In the genomic region with DNA sequence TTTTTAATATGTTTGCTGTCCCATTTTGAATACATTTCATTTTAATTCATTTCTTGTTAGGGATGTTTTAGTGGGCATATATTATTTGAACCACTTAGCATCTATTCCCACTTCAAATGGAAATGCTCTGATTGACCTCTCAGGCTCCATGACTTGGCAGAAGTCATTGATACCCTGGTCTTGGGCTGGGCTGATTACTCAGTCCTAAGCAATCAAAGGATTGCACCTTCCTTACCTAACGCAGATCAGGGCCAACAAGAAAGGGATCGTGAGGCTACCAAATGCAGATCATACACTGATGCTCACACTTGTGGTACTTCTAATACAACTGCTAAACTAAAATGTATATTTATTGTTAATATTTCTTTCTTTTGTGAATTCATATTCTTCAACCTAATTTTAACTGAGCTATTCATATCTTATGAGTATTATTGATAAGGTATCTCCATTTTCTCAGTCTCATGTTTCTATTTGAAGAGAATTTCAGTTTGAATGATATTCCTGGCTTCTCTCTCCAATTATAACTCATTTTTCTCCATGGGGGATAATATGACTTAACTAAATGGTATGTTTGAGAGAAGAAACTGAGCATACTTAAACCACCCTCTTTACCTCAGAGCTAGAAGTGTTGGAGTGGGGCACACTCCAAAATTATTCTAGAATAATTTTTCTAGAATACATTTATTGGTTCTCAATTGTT, we compare ENCODE assay signal across 14 cellular contexts.
"Had no signal": no experiment of that assay in that cellular context is flagged by ENCODE, and none has a peak within 500 bp of the region (broad histone marks: within the 10 kb centered on the region; RNA-seq: fewer than 3 reads in every experiment).

No MANE protein-coding gene starts in this region.

- ATAC-seq: activated T-cell treated with anti-CD3 and anti-CD28 coated beads, Interleukin-2, amount 50 U/mL, for 72 hours; psoas muscle; right lobe of liver had no signal

- H3K27me3 Mint-ChIP-seq: activated CD4-positive, alpha-beta T cell treated with anti-CD3 and anti-CD28 coated beads, Interleukin-2, amount 10 ng/mL, durations not matched to agents 7 days and 5 days; activated naive CD8-positive, alpha-beta T cell had no signal

- H3K36me3 Mint-ChIP-seq: activated naive CD8-positive, alpha-beta T cell had no signal

- H3K4me3 ChIP-seq: breast epithelium, psoas muscle, right lobe of liver, stomach, thoracic aorta had no signal

- H3K4me1 ChIP-seq: breast epithelium, psoas muscle, right lobe of liver, stomach had no signal

- H3K27ac Mint-ChIP-seq: activated CD4-positive, alpha-beta T cell treated with anti-CD3 and anti-CD28 coated beads, Interleukin-2, amount 10 ng/mL, durations not matched to agents 7 days and 5 days; activated naive CD8-positive, alpha-beta T cell; activated T-cell treated with anti-CD3 and anti-CD28 coated beads, Interleukin-2, amount 50 U/mL, for 72 hours had no signal

- H3K27ac ChIP-seq: breast epithelium, psoas muscle, right lobe of liver, stomach, thoracic aorta had no signal

- H3K4me1 Mint-ChIP-seq: activated CD4-positive, alpha-beta T cell treated with anti-CD3 and anti-CD28 coated beads, Interleukin-2, amount 10 ng/mL, durations not matched to agents 7 days and 5 days had no signal

- H3K9me3 ChIP-seq: breast epithelium, psoas muscle, right lobe of liver, stomach, thoracic aorta had no signal

- H3K36me3 ChIP-seq: breast epithelium, right lobe of liver, stomach, thoracic aorta had no signal

- H3K27me3 ChIP-seq: breast epithelium, right lobe of liver, stomach had no signal

- H3K4me3 Mint-ChIP-seq: activated CD4-positive, alpha-beta T cell treated with anti-CD3 and anti-CD28 coated beads, Interleukin-2, amount 10 ng/mL, durations not matched to agents 7 days and 5 days; activated naive CD8-positive, alpha-beta T cell; activated T-cell treated with anti-CD3 and anti-CD28 coated beads, Interleukin-2, amount 50 U/mL, for 72 hours had no signal

- DNase-seq: activated CD4-positive, alpha-beta T cell treated with anti-CD3 and anti-CD28 coated beads, Interleukin-2, amount 10 ng/mL, durations not matched to agents 7 days and 5 days; activated CD8-positive, alpha-beta memory T cell treated with anti-CD3 and anti-CD28 coated beads, Interleukin-2, amount 50 U/mL, for 48 hours; activated gamma-delta T cell treated with Interleukin-2 at 50 U/mL for 16 hours; activated T-cell treated with anti-CD3 and anti-CD28 coated beads, Interleukin-2, amount 50 U/mL, for 72 hours; erythroblast; foreskin fibroblast; psoas muscle; right lobe of liver; stimulated activated CD4-positive, alpha-beta T cell treated with anti-CD3 and anti-CD28 coated beads, Interleukin-2, amount 100 ng/mL, for 24 hours; stomach; T-helper 9 cell had no signal
